ENCODE assay signal across 6 cellular contexts in genomic region chr6:12258191-12258590, GRCh38. TPM values are rescaled to one million over a fixed set of nuclear protein-coding genes. Genes with fewer than 3 reads are reported as not detected.
"Had no signal": no experiment of that assay in that cellular context is flagged by ENCODE, and none has a peak within 500 bp of the region (broad histone marks: within the 10 kb centered on the region; RNA-seq: fewer than 3 reads in every experiment).

No MANE protein-coding gene starts in this region.

- ATAC-seq: HCT116, K562 had no signal

- DNase-seq: H7, KG1 had no signal

- H3K9ac ChIP-seq: GM23248 had no signal

- H3K36me3 ChIP-seq: HAP-1 had no signal

- H2AFZ ChIP-seq: GM23248 had no signal

- H3K4me1 ChIP-seq: HAP-1 had no signal

- H3K27ac ChIP-seq: GM23248 had no signal

- H3K4me3 ChIP-seq: GM23248, HAP-1, K562 had no signal

RNA-seq across cellular contexts. Expression of gene EDN1, which starts 32.0 kb away (rescaled TPM):
- total RNA-seq: K562 had no signal
